In genomic region chr6:30778001-30778400, GRCh38 we compare ENCODE assay signal across 2 cellular contexts.
TF ChIP-seq lines count a peak whose summit lies in the region.

No MANE protein-coding gene starts in this region.

TF ChIP-seq in A549, 52 proteins besides CTCF, POLR2A, EP300 and RAD21 (continued from another document):
- TF ChIP-seq REST (IDR thresholded peaks at IDR 0.05): no peak

TF ChIP-seq in GM23338, 12 proteins besides CTCF, POLR2A, EP300 and RAD21 (continued from another document):
- no peak for TF ChIP-seq ZNF462 (CRISPR knock-in tag; IDR thresholded peaks at IDR 0.05)
- TF ChIP-seq POLR2AphosphoS5 (IDR thresholded peaks at IDR 0.05; ENCODE audit: low read depth): no peak
- no peak for TF ChIP-seq STAT1 (IDR thresholded peaks at IDR 0.05; ENCODE audit: unreplicated experiment)
- no peak for TF ChIP-seq EZH2phosphoT487 (IDR thresholded peaks at IDR 0.05; ENCODE audit: unreplicated experiment)
- TF ChIP-seq EZH2 (IDR thresholded peaks at IDR 0.05; ENCODE audit: low read depth, unreplicated experiment): no peak
- TF ChIP-seq CREB1 (CRISPR knock-in tag; IDR thresholded peaks at IDR 0.05; ENCODE audit: low read depth): no peak
- TF ChIP-seq JUNB (IDR thresholded peaks at IDR 0.05; ENCODE audit: unreplicated experiment): no peak
- no peak for TF ChIP-seq ZNF331 (CRISPR knock-in tag; IDR thresholded peaks at IDR 0.05; ENCODE audit: low read depth)
- TF ChIP-seq ZNF114 (CRISPR knock-in tag; IDR thresholded peaks at IDR 0.05): no peak
- TF ChIP-seq REST (IDR thresholded peaks at IDR 0.05; ENCODE audit: unreplicated experiment): no peak
- TF ChIP-seq ETS1 (IDR thresholded peaks at IDR 0.05): no peak
